In the genomic region with DNA sequence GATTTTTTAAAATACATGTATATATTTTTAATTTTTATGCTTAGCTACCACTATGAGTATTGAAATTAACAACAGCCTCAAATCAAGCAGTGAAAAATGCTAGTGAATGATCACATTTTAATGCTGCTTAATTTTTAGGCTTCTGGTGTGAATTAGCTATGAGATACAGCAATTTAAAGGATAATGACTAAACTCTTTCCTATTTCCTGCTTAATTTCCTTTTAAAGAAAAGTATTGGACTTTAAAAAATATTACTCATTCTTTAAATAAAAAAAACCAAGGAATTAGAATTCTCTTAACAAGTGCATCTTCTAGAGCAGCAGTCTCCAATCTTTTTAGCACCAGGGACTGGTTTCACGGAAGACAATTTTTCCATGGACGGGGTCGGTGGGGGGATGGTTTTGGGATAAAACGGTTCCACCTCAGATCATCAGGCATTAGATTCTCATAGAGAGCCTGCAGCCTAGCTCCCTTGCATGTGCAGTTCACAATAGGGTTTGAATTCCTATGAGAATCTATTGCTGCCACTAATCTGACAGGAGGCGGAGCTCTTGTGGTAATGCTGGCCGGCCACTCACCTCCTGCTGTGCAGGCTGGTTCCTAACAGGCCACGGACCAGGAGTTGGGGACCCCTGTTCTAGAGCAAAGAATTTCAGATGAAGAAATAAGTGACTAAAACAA, we compare ENCODE assay signal across 34 cellular contexts. TPM values are rescaled to one million over a fixed set of nuclear protein-coding genes. Genes with fewer than 3 reads are reported as not detected.
"Had no signal": no experiment of that assay in that cellular context is flagged by ENCODE, and none has a peak within 500 bp of the region (broad histone marks: within the 10 kb centered on the region; RNA-seq: fewer than 3 reads in every experiment).

No MANE protein-coding gene starts in this region.

- H3K27me3 ChIP-seq: ascending aorta had no signal

- ATAC-seq: activated CD8-positive, alpha-beta T cell treated with anti-CD3 and anti-CD28 coated beads for 36 hours; Right ventricle myocardium inferior; SK-N-SH treated with all-trans-retinoic acid at 6 μM for 48 hours; T-cell had no signal

- H3K9me3 Mint-ChIP-seq: activated CD8-positive, alpha-beta T cell treated with anti-CD3 and anti-CD28 coated beads for 36 hours; activated naive CD4-positive, alpha-beta T cell treated with anti-CD3 and anti-CD28 coated beads, Interleukin-2, amount 50 U/mL, for 24 hours; activated naive CD8-positive, alpha-beta T cell treated with anti-CD3 and anti-CD28 coated beads, Interleukin-2, amount 10 ng/mL, durations not matched to agents 7 days and 5 days; activated T-cell treated with anti-CD3 and anti-CD28 coated beads, Interleukin-2, amount 50 U/mL, for 24 hours; activated T-helper 2 cell treated with anti-CD3 and anti-CD28 coated beads, Interferon-gamma antibody, Interleukin-2, Interleukin-4, amounts not matched to agents 10 μg/mL and 5 μg/mL and 100 μg/mL, durations not matched to agents 14 hours and 24 hours and 36 hours; central memory CD8-positive, alpha-beta T cell; T-cell had no signal

- H3K36me3 Mint-ChIP-seq: activated naive CD4-positive, alpha-beta T cell treated with anti-CD3 and anti-CD28 coated beads, Interleukin-2, amount 50 U/mL, for 24 hours; activated naive CD8-positive, alpha-beta T cell treated with anti-CD3 and anti-CD28 coated beads, Interleukin-2, amount 10 ng/mL, durations not matched to agents 7 days and 5 days; T-cell had no signal

- H3K4me3 Mint-ChIP-seq: activated CD8-positive, alpha-beta T cell treated with anti-CD3 and anti-CD28 coated beads for 36 hours; activated naive CD4-positive, alpha-beta T cell treated with anti-CD3 and anti-CD28 coated beads, Interleukin-2, amount 50 U/mL, for 24 hours; activated naive CD8-positive, alpha-beta T cell treated with anti-CD3 and anti-CD28 coated beads, Interleukin-2, amount 10 ng/mL, durations not matched to agents 7 days and 5 days; activated T-cell treated with anti-CD3 and anti-CD28 coated beads, Interleukin-2, amount 50 U/mL, for 24 hours; central memory CD8-positive, alpha-beta T cell; T-cell had no signal

- H3K36me3 ChIP-seq: ascending aorta, cardiac muscle cell, WERI-Rb-1 had no signal

- DNase-seq: activated CD4-positive, alpha-beta T cell treated with anti-CD3 and anti-CD28 coated beads for 1 hour; activated CD4-positive, alpha-beta T cell treated with anti-CD3 and anti-CD28 coated beads for 48 hours; activated CD4-positive, CD25-positive, alpha-beta regulatory T cell; activated CD8-positive, alpha-beta T cell treated with anti-CD3 and anti-CD28 coated beads for 36 hours; activated gamma-delta T cell; activated naive CD4-positive, alpha-beta T cell treated with Interleukin-2 at 50 U/mL for 16 hours; activated naive CD8-positive, alpha-beta T cell treated with anti-CD3 and anti-CD28 coated beads, Interleukin-2, amount 10 ng/mL, durations not matched to agents 7 days and 5 days; activated T-cell treated with anti-CD3 and anti-CD28 coated beads, Interleukin-2, amount 50 U/mL, for 24 hours; amygdala; MM.1S; MV-4-11; NCI-H1092; NCI-H1417; NCI-H146; NCI-H187 treated with DMSO at 0.1 percent for 48 hours; NCI-H2081; NCI-H2171 treated with DMSO at 0.1 percent for 48 hours; NCI-H226; NCI-H446 treated with DMSO at 0.1 percent for 48 hours; NCI-H69; SIG-M5; T-cell; T-helper 2 cell; T-helper 9 cell; WERI-Rb-1 had no signal

- H3K4me1 Mint-ChIP-seq: activated naive CD4-positive, alpha-beta T cell treated with anti-CD3 and anti-CD28 coated beads, Interleukin-2, amount 50 U/mL, for 24 hours; central memory CD8-positive, alpha-beta T cell had no signal

- H3K27ac Mint-ChIP-seq: activated CD8-positive, alpha-beta T cell treated with anti-CD3 and anti-CD28 coated beads for 36 hours; activated naive CD4-positive, alpha-beta T cell treated with anti-CD3 and anti-CD28 coated beads, Interleukin-2, amount 50 U/mL, for 24 hours; activated naive CD8-positive, alpha-beta T cell treated with anti-CD3 and anti-CD28 coated beads, Interleukin-2, amount 10 ng/mL, durations not matched to agents 7 days and 5 days; activated T-cell treated with anti-CD3 and anti-CD28 coated beads, Interleukin-2, amount 50 U/mL, for 24 hours; activated T-helper 2 cell treated with anti-CD3 and anti-CD28 coated beads, Interferon-gamma antibody, Interleukin-2, Interleukin-4, amounts not matched to agents 10 μg/mL and 5 μg/mL and 100 μg/mL, durations not matched to agents 14 hours and 24 hours and 36 hours; T-cell had no signal

- H3K9me3 ChIP-seq: ascending aorta had no signal

- H3K27ac ChIP-seq: ascending aorta, cardiac muscle cell, RWPE1, WERI-Rb-1 had no signal

- H3K4me3 ChIP-seq: ascending aorta, cardiac muscle cell had no signal

RNA-seq across cellular contexts. Expression of gene NTN4, which starts 18.6 kb away (rescaled TPM):
- total RNA-seq: activated CD8-positive, alpha-beta memory T cell treated with anti-CD3 and anti-CD28 coated beads for 36 hours; activated CD8-positive, alpha-beta T cell treated with anti-CD3 and anti-CD28 coated beads for 36 hours; activated T-helper 2 cell treated with anti-CD3 and anti-CD28 coated beads, Interferon-gamma antibody, Interleukin-2, Interleukin-4, amounts not matched to agents 10 μg/mL and 5 μg/mL and 100 μg/mL, durations not matched to agents 14 hours and 24 hours and 36 hours had no signal

RNA-seq across cellular contexts. Expression of gene SNRPF, which starts 49.6 kb away (rescaled TPM):
- total RNA-seq: ascending aorta had no signal
